8 cellular contexts compared by ENCODE assay signal in genomic region chr13:114035583-114036501, GRCh38.
DNase-seq lines count a peak whose midpoint lies in the region; ATAC-seq and TF ChIP-seq lines count a peak whose summit lies in the region.

No MANE protein-coding gene starts in this region.

- ATAC-seq in GM21390 (IDR thresholded peaks at IDR 0.05; ENCODE audit: unreplicated experiment): no peak

- 61% methylated on average over 28 of the region's 39 CpGs for whole genome bisulfite sequencing in esophagus muscularis mucosa

- H3K4me3 ChIP-seq in breast epithelium (peak overlapping the region in 2 of 3 donors; percentile 28 to 49), esophagus muscularis mucosa (peak overlapping the region in 2 of 4 donors; percentile 5 to 35), uterus (no peak overlapping the region)

- H3K36me3 Mint-ChIP-seq in MCF 10A (ENCODE audit: insufficient read depth, unreplicated experiment): peaks cover 6% of the 10 kb centered on the region

- intact Hi-C loops in breast epithelium (cut with DNase I; ENCODE audit: low total_unique reads) (loop anchor here (5.0 kb wide), 1 partner anchor 644 kb away; no protein-coding TSS in a partner anchor), MCF 10A (cut with micrococcal nuclease) (no loop called here), esophagus muscularis mucosa (cut with DNase I) (no loop called here), uterus (cut with DNase I; ENCODE audit: low total_unique reads) (no loop called here)

- H3K9me3 Mint-ChIP-seq in MCF 10A (ENCODE audit: unreplicated experiment): no peaks in the 10 kb centered on the region

- peak; percentile 37 to 69 for DNase-seq in breast epithelium (ENCODE audit: low spot score in 2 of 2)
- DNase-seq in MCF 10A (ENCODE audit: unreplicated experiment): no peak
- DNase-seq in esophagus muscularis mucosa (ENCODE audit: extremely low spot score): no peak
- peak; percentile 87 for DNase-seq in midbrain (lab: John Stamatoyannopoulos, UW)
- DNase-seq in uterus: peak in 1 of 2 donors; percentile 54
- no peak for DNase-seq in activated CD4-positive, alpha-beta T cell treated with anti-CD3 and anti-CD28 coated beads for 4 hours
- DNase-seq in COLO668 (lab: John Stamatoyannopoulos, UW; ENCODE audit: unreplicated experiment): no peak

- H3K36me3 ChIP-seq in breast epithelium: no peaks in the 10 kb centered on the region
- H3K36me3 ChIP-seq in esophagus muscularis mucosa: peaks cover 0 to 3% (median under 1%) of the 10 kb centered on the region in 4 donors
- no peaks in the 10 kb centered on the region for H3K36me3 ChIP-seq in uterus

- H3K27ac ChIP-seq in breast epithelium (peak overlapping the region; percentile 33 to 64), esophagus muscularis mucosa (replicated peaks in 1 of 4) (peak overlapping the region; percentile 54 to 74 (median 68)), uterus (peak overlapping the region; percentile 84 to 85)

- peaks cover 5% of the 10 kb centered on the region for H3K4me1 Mint-ChIP-seq in MCF 10A (ENCODE audit: insufficient read depth, unreplicated experiment)

- no peak overlapping the region for H3K4me3 Mint-ChIP-seq in MCF 10A (ENCODE audit: unreplicated experiment)

- TF ChIP-seq POLR2A in breast epithelium (IDR thresholded peaks at IDR 0.05) (no peak), esophagus muscularis mucosa (IDR thresholded peaks at IDR 0.05; ENCODE audit: low read depth) (no peak), uterus (IDR thresholded peaks at IDR 0.05) (no peak)

- no peaks in the 10 kb centered on the region for H3K27me3 Mint-ChIP-seq in MCF 10A (ENCODE audit: insufficient read depth, unreplicated experiment)

- TF ChIP-seq EP300 in esophagus muscularis mucosa (IDR thresholded peaks at IDR 0.05): no peak

- TF ChIP-seq CTCF in breast epithelium (IDR thresholded peaks at IDR 0.05) (no peak), MCF 10A (IDR thresholded peaks at IDR 0.05; ENCODE audit: unreplicated experiment) (no peak), esophagus muscularis mucosa (IDR thresholded peaks at IDR 0.05) (no peak), uterus (IDR thresholded peaks at IDR 0.05) (no peak)

- H3K9me3 ChIP-seq in breast epithelium (no peaks in the 10 kb centered on the region), esophagus muscularis mucosa (no peaks in the 10 kb centered on the region), uterus (no peaks in the 10 kb centered on the region)

- H3K27me3 ChIP-seq in breast epithelium (no peaks in the 10 kb centered on the region), esophagus muscularis mucosa (no peaks in the 10 kb centered on the region), uterus (no peaks in the 10 kb centered on the region)

- BruUV-seq in MCF 10A (replicated peaks; lab: Mats Ljungman, UMichigan): no TSS peak

- POLR2A ChIA-PET in MCF 10A (lab: Yijun Ruan, JAX): interaction anchor here (0.5 to 0.6 kb wide), 2 partner anchors 29 to 36 kb away, joined by 3 read pairs; no protein-coding TSS in a partner anchor

- H3K4me1 ChIP-seq in breast epithelium: peaks cover 5 to 6% of the 10 kb centered on the region in 2 donors
- H3K4me1 ChIP-seq in esophagus muscularis mucosa: peaks cover 23 to 69% (median 62%) of the 10 kb centered on the region in 4 donors
- peaks cover 11% of the 10 kb centered on the region in 2 donors for H3K4me1 ChIP-seq in uterus

- H3K27ac Mint-ChIP-seq in MCF 10A (ENCODE audit: low read depth, unreplicated experiment): no peak overlapping the region

- CTCF ChIA-PET in MCF 10A (lab: Yijun Ruan, JAX): no interaction called here

Comparison
In these comparisons a context has a peak if more than half of its experiments do, and no peak if none do; other contexts are left out.
1. DNase-seq: peak in breast epithelium (2 of 2) and midbrain (single experiment); none in MCF 10A (single experiment), esophagus muscularis mucosa (single experiment), activated CD4-positive, alpha-beta T cell treated with anti-CD3 and anti-CD28 coated beads for 4 hours (0 of 2) and COLO668 (single experiment).
2. H3K4me3 ChIP-seq: peak in breast epithelium (2 of 3); none in uterus (0 of 2).
3. Peak in every context shown above with its lines, with median percentiles within 50 percentile points of each other: H3K27ac ChIP-seq.